In the genomic region with DNA sequence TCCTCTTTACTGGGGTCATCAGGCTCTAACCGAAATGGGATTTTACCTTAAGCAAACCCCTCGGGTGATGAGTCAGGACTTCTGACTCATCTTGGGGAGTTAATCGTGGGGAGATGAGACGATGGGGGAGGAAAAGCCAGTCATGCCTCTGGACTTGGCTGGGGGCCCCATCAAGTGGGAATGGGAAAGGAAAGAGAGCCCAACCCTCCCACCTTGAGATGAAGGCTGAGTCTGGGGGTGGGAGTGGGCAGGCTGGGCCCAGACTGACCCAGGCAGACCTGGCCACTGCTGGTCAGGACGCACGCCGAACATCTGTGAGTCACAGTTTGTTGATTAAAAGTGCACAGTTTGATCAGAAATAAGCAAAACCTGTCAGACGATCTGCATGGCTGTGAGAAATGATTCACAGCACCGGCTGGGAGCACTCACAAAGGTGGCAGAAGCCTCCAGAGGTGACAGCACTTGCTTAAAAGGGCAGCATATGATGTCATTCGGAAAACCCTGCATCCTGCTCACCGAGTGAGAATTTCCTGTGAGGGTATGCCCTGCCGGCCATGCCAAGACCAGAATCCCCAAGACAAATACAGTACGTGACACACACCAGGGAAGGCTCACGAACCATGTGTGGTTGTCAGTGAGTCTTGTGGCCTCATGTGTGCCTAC, we compare ENCODE assay signal across 1 cellular context.
A peak's percentile ranks its signal among the peaks of the same experiment; 100 is the strongest.
TF ChIP-seq lines count a peak whose summit lies in the region.

No MANE protein-coding gene starts in this region.

TF ChIP-seq in SK-N-SH, 30 proteins besides CTCF, POLR2A, EP300 and RAD21 (continued from another document):
- TF ChIP-seq, protein P1, sequence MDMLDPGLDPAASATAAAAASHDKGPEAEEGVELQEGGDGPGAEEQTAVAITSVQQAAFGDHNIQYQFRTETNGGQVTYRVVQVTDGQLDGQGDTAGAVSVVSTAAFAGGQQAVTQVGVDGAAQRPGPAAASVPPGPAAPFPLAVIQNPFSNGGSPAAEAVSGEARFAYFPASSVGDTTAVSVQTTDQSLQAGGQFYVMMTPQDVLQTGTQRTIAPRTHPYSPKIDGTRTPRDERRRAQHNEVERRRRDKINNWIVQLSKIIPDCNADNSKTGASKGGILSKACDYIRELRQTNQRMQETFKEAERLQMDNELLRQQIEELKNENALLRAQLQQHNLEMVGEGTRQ (IDR thresholded peaks at IDR 0.05; ENCODE audit: borderline replicate concordance, low read depth, low read length) = no peak
- TF ChIP-seq TEAD4 (IDR thresholded peaks at IDR 0.05; ENCODE audit: borderline replicate concordance, insufficient read depth) (peak; percentile 81; the same call in 1 of the 2 replicates), YY1 (IDR thresholded peaks at IDR 0.05; ENCODE audit: low read depth) (no peak; the same call in 1 of the 2 replicates), FOXJ3 (CRISPR knock-in tag; IDR thresholded peaks at IDR 0.05) (no peak), MEF2A (IDR thresholded peaks at IDR 0.05; ENCODE audit: borderline replicate concordance, low read depth) (peak; percentile 92), USF1 (IDR thresholded peaks at IDR 0.05; ENCODE audit: borderline replicate concordance, low read depth) (peak; percentile 6; the same call in 1 of the 2 replicates), JUND (IDR thresholded peaks at IDR 0.05) (peak; percentile 94), POLR2AphosphoS5 (IDR thresholded peaks at IDR 0.05; ENCODE audit: low read depth, low read length) (peak; percentile 47; the same call in 1 of the 2 replicates), CHD2 (IDR thresholded peaks at IDR 0.05; ENCODE audit: low read length, partially characterized antibody) (no peak), FOSL2 (IDR thresholded peaks at IDR 0.05; ENCODE audit: borderline replicate concordance, low read depth) (peak; percentile 97), GABPA (IDR thresholded peaks at IDR 0.05; ENCODE audit: low read depth) (0 out of 2 replicates have a peak, but pooled peaks have one; percentile 54), EZH2phosphoT487 (IDR thresholded peaks at IDR 0.05; ENCODE audit: borderline replicate concordance, low read depth) (no peak), RFX5 (IDR thresholded peaks at IDR 0.05; ENCODE audit: low read length) (no peak)
- TF ChIP-seq, protein P2, sequence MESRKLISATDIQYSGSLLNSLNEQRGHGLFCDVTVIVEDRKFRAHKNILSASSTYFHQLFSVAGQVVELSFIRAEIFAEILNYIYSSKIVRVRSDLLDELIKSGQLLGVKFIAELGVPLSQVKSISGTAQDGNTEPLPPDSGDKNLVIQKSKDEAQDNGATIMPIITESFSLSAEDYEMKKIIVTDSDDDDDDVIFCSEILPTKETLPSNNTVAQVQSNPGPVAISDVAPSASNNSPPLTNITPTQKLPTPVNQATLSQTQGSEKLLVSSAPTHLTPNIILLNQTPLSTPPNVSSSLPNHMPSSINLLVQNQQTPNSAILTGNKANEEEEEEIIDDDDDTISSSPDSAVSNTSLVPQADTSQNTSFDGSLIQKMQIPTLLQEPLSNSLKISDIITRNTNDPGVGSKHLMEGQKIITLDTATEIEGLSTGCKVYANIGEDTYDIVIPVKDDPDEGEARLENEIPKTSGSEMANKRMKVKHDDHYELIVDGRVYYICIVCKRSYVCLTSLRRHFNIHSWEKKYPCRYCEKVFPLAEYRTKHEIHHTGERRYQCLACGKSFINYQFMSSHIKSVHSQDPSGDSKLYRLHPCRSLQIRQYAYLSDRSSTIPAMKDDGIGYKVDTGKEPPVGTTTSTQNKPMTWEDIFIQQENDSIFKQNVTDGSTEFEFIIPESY (IDR thresholded peaks at IDR 0.05; ENCODE audit: borderline replicate concordance, low read depth) = 0 out of 2 replicates have a peak, but pooled peaks have one; percentile 58
- TF ChIP-seq, protein P3, sequence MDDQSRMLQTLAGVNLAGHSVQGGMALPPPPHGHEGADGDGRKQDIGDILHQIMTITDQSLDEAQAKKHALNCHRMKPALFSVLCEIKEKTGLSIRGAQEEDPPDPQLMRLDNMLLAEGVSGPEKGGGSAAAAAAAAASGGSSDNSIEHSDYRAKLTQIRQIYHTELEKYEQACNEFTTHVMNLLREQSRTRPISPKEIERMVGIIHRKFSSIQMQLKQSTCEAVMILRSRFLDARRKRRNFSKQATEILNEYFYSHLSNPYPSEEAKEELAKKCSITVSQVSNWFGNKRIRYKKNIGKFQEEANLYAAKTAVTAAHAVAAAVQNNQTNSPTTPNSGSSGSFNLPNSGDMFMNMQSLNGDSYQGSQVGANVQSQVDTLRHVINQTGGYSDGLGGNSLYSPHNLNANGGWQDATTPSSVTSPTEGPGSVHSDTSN (IDR thresholded peaks at IDR 0.05) = peak; percentile 87
